ENCODE assay signal across 22 cellular contexts in genomic region chr20:42701948-42702347, GRCh38.
A peak's percentile ranks its signal among the peaks of the same experiment; 100 is the strongest.
DNase-seq lines count a peak whose midpoint lies in the region; ATAC-seq, FAIRE-seq and TF ChIP-seq lines count a peak whose summit lies in the region.
"Had no signal": no experiment of that assay in that cellular context is flagged by ENCODE, and none has a peak within 500 bp of the region (broad histone marks: within the 10 kb centered on the region; RNA-seq: fewer than 3 reads in every experiment).

No MANE protein-coding gene starts in this region.

- POLR2A ChIA-PET in HepG2 (lab: Yijun Ruan, JAX): no interaction called here

- H3K9me2 ChIP-seq in Karpas-422 (replicated peaks; ENCODE audit: insufficient read depth, low read length): no peaks in the 10 kb centered on the region

- WGBS in HepG2 (ENCODE audit: low lambda C conversion rate): 2% methylated on average over 4 of the region's 4 CpGs

- in situ Hi-C loops in HepG2 (cut with HindIII; ENCODE audit: extremely low pct_ligation_motif_present, low pct_unique_long_range_greater_than_20kb): no loop called here

- H3K4me2 ChIP-seq in BLaER1 (peak overlapping the region; percentile 35), Karpas-422 (ENCODE audit: low read depth, low read length, poor library complexity, severe bottlenecking) (peak overlapping the region; percentile 39), HepG2 (ENCODE audit: low read depth, low read length) (no peak overlapping the region)

- no peaks in the 10 kb centered on the region for H4K20me1 ChIP-seq in BLaER1
- no peaks in the 10 kb centered on the region for H4K20me1 ChIP-seq in Karpas-422 (ENCODE audit: insufficient read depth, low read depth, low read length)
- H4K20me1 ChIP-seq in HepG2 (ENCODE audit: insufficient read depth, low read length): no peaks in the 10 kb centered on the region

- no peak for TF ChIP-seq POLR2A in HepG2 (IDR thresholded peaks at IDR 0.05; ENCODE audit: insufficient read depth in 1 of 2, low read depth in 2 of 2, low read length in 2 of 2)

- no peak for TF ChIP-seq RAD21 in HepG2 (CRISPR knock-in tag; IDR thresholded peaks at IDR 0.05)

- no peaks in the 10 kb centered on the region for H3K27me3 ChIP-seq in BLaER1
- H3K27me3 ChIP-seq in Karpas-422 (ENCODE audit: low read length): no peaks in the 10 kb centered on the region
- H3K27me3 ChIP-seq in SJCRH30: peaks cover 12% of the 10 kb centered on the region; the same call in 1 of the 2 replicates
- H3K27me3 ChIP-seq in HepG2 (ENCODE audit: control insufficient read depth in 1 of 2, insufficient read depth in 2 of 2, low read length in 2 of 2): no peaks in the 10 kb centered on the region
- peaks cover under 1% of the 10 kb centered on the region for H3K27me3 ChIP-seq in lower lobe of right lung (ENCODE audit: low read depth)

- H2AFZ ChIP-seq in Karpas-422 (ENCODE audit: low read length): no peak overlapping the region
- no peak overlapping the region for H2AFZ ChIP-seq in HepG2 (ENCODE audit: low read length)

- H3K36me3 ChIP-seq in BLaER1: no peaks in the 10 kb centered on the region
- no peaks in the 10 kb centered on the region; the same call in 1 of the 2 replicates for H3K36me3 ChIP-seq in Karpas-422 (ENCODE audit: insufficient read depth, low read length)
- no peaks in the 10 kb centered on the region for H3K36me3 ChIP-seq in SJCRH30
- no peaks in the 10 kb centered on the region for H3K36me3 ChIP-seq in HepG2 (replicated peaks in 1 of 2; ENCODE audit: control insufficient read depth in 1 of 2, insufficient read depth in 2 of 2, low read length in 2 of 2)
- no peaks in the 10 kb centered on the region for H3K36me3 ChIP-seq in lower lobe of right lung

- no peak overlapping the region for H3K27ac ChIP-seq in BLaER1
- peak overlapping the region; percentile 67; the same call in 1 of the 2 replicates for H3K27ac ChIP-seq in Karpas-422 (ENCODE audit: low read length)
- no peak overlapping the region for H3K27ac ChIP-seq in SJCRH30
- H3K27ac ChIP-seq in HepG2 (ENCODE audit: extremely low read length, insufficient read depth, low read length): no peak overlapping the region
- no peak overlapping the region for H3K27ac ChIP-seq in lower lobe of right lung

- CTCF ChIA-PET in HepG2 (lab: Yijun Ruan, JAX; ENCODE audit: low intra/inter-chr PET ratio, low total read pairs): no interaction called here

- H3K4me3 ChIP-seq in BLaER1: no peak overlapping the region
- no peak overlapping the region for H3K4me3 ChIP-seq in Karpas-422 (ENCODE audit: low read length)
- no peak overlapping the region for H3K4me3 ChIP-seq in SJCRH30
- H3K4me3 ChIP-seq in HepG2 (replicated peaks in 1 of 3; ENCODE audit: insufficient read depth in 1 of 3, low read depth in 2 of 3, low read length in 3 of 3): no peak overlapping the region
- H3K4me3 ChIP-seq in lower lobe of right lung: no peak overlapping the region
- H3K4me3 ChIP-seq: K562 had no signal

- intact Hi-C loops in HepG2 (cut with micrococcal nuclease; ENCODE audit: unreplicated experiment) (no loop called here), lower lobe of right lung (cut with DNase I) (no loop called here)

- H3K4me1 ChIP-seq in BLaER1 (peaks cover 11% of the 10 kb centered on the region), Karpas-422 (ENCODE audit: low read length) (peaks cover 73% of the 10 kb centered on the region), SJCRH30 (no peaks in the 10 kb centered on the region), HepG2 (ENCODE audit: insufficient read depth, low read length) (no peaks in the 10 kb centered on the region), lower lobe of right lung (no peaks in the 10 kb centered on the region)
- H3K4me1 ChIP-seq: Caco-2 had no signal

- TF ChIP-seq EP300 in HepG2 (IDR thresholded peaks at IDR 0.05; ENCODE audit: low read depth in 2 of 2, low read length in 2 of 2) (no peak), HepG2 (CRISPR knock-in tag; IDR thresholded peaks at IDR 0.05; ENCODE audit: borderline replicate concordance) (no peak)

- no TSS peak for BruUV-seq in HepG2 (replicated peaks; lab: Mats Ljungman, UMichigan)

- no peak for DNase-seq in Karpas-422
- peak; percentile 17 to 56 for DNase-seq in SJCRH30
- DNase-seq in HepG2 (ENCODE audit: low spot score): peak; percentile 16
- DNase-seq in DMS53 treated with DMSO at 0.1 percent for 48 hours (lab: John Stamatoyannopoulos, UW; ENCODE audit: unreplicated experiment): no peak
- DNase-seq in lower lobe of right lung: no peak
- no peak for DNase-seq in SHP77 (lab: John Stamatoyannopoulos, UW)
- DNase-seq in germinal center (ENCODE audit: low spot score): no peak
- DNase-seq: 8988T; CD4-positive, CD25-positive, alpha-beta regulatory T cell; GF-D8; GOT3; NCI-H1417; NCI-H187; NCI-H446; NCI-H774; SHP77 treated with DMSO at 0.1 percent for 48 hours had no signal

- H3K79me2 ChIP-seq in Karpas-422 (ENCODE audit: low read length): no peaks in the 10 kb centered on the region
- no peaks in the 10 kb centered on the region for H3K79me2 ChIP-seq in HepG2 (ENCODE audit: insufficient read depth, low read length)

- no peak for TF ChIP-seq CTCF in HepG2 (CRISPR knock-in tag; IDR thresholded peaks at IDR 0.05)
- TF ChIP-seq CTCF in lower lobe of right lung (IDR thresholded peaks at IDR 0.05): no peak

- H3K9ac ChIP-seq in BLaER1 (no peak overlapping the region), Karpas-422 (ENCODE audit: low read length) (no peak overlapping the region), HepG2 (ENCODE audit: insufficient read depth, low read depth, low read length) (no peak overlapping the region)

- H3K9me3 ChIP-seq in BLaER1 (no peaks in the 10 kb centered on the region), Karpas-422 (ENCODE audit: low read length) (no peaks in the 10 kb centered on the region), SJCRH30 (replicated peaks) (no peaks in the 10 kb centered on the region; the same call in 1 of the 2 replicates), HepG2 (ENCODE audit: low read length) (peaks cover 81% of the 10 kb centered on the region), lower lobe of right lung (no peaks in the 10 kb centered on the region)

- FAIRE-seq in HepG2 (lab: Jason Lieb, UNC): no peak
- FAIRE-seq: GM12892, GM18507, K562 had no signal

- peak; percentile 74 for ATAC-seq in HepG2
- ATAC-seq in lower lobe of right lung: no peak
- ATAC-seq: HCT116, K562 had no signal

TF ChIP-seq in HepG2, 621 proteins besides CTCF, POLR2A, EP300 and RAD21 (continues in another document):
- TF ChIP-seq PITX1 (CRISPR knock-in tag; IDR thresholded peaks at IDR 0.05) (0 out of 2 replicates have a peak, but pooled peaks have one; percentile 14), ZNF17 (CRISPR knock-in tag; IDR thresholded peaks at IDR 0.05) (no peak), PLRG1 (conservative IDR thresholded peaks at IDR 0.05) (no peak), PAF1 (CRISPR knock-in tag; IDR thresholded peaks at IDR 0.05) (no peak), NFE2L1 (CRISPR knock-in tag; IDR thresholded peaks at IDR 0.05; ENCODE audit: borderline replicate concordance) (no peak), SNAI1 (CRISPR knock-in tag; IDR thresholded peaks at IDR 0.05; ENCODE audit: borderline replicate concordance) (no peak), PHF20 (CRISPR knock-in tag; IDR thresholded peaks at IDR 0.05) (no peak), HNF4G (IDR thresholded peaks at IDR 0.05; ENCODE audit: borderline replicate concordance, low read depth, low read length) (0 out of 2 replicates have a peak, but pooled peaks have one; percentile 5), HNF4G (CRISPR knock-in tag; IDR thresholded peaks at IDR 0.05; ENCODE audit: borderline replicate concordance, low read depth) (no peak), ZNF770 (CRISPR knock-in tag; IDR thresholded peaks at IDR 0.05) (no peak), SMARCC2 (IDR thresholded peaks at IDR 0.05) (no peak), TCF7L2 (IDR thresholded peaks at IDR 0.05; ENCODE audit: low read depth, low read length) (no peak), PATZ1 (CRISPR knock-in tag; IDR thresholded peaks at IDR 0.05) (no peak), MTF2 (CRISPR knock-in tag; IDR thresholded peaks at IDR 0.05; ENCODE audit: borderline replicate concordance) (no peak), KAT7 (CRISPR knock-in tag; IDR thresholded peaks at IDR 0.05; ENCODE audit: borderline replicate concordance) (no peak), SP2 (CRISPR knock-in tag; IDR thresholded peaks at IDR 0.05) (no peak), ISX (CRISPR knock-in tag; conservative IDR thresholded peaks at IDR 0.05) (no peak), TEAD3 (CRISPR knock-in tag; optimal IDR thresholded peaks at IDR 0.05; ENCODE audit: borderline replicate concordance) (no peak)

Comparison
In these comparisons a context has a peak if more than half of its experiments do, and no peak if none do; other contexts are left out.
1. DNase-seq: peak in SJCRH30 (2 of 2) and HepG2 (single experiment); none in Karpas-422 (single experiment), DMS53 treated with DMSO at 0.1 percent for 48 hours (single experiment), lower lobe of right lung (single experiment), SHP77 (0 of 2) and germinal center (single experiment).